Comparison of ENCODE assay signal across 36 cellular contexts in the genomic region with DNA sequence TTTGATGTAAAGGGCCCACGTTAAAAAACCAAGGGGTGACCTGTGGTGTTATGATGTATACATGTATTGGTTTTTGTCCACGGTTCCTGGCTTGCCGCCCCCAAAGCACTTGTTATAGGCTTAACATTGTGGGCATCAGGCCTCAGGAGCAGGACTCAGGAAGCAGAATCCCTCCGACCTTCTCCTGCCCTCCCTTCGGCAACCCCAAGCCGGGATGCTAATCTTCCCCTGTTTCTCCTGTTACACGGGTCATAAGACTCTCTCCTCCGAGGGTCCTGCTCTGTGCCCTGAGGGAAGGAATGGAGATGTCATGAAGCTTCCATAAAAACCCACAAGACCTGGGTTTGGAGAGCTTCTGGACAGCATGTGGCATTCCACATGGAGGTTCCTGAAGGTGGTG.
"Had no signal": no experiment of that assay in that cellular context is flagged by ENCODE, and none has a peak within 500 bp of the region (broad histone marks: within the 10 kb centered on the region; RNA-seq: fewer than 3 reads in every experiment).

No MANE protein-coding gene starts in this region.

- ATAC-seq: activated CD8-positive, alpha-beta T cell treated with anti-CD3 and anti-CD28 coated beads for 36 hours; activated naive CD4-positive, alpha-beta T cell treated with anti-CD3 and anti-CD28 coated beads, Interleukin-2, amount 50 U/mL, for 72 hours; activated T-cell treated with anti-CD3 and anti-CD28 coated beads, Interleukin-2, amount 50 U/mL, for 4 hours; activated T-cell treated with anti-CD3 and anti-CD28 coated beads, Interleukin-2, amount 50 U/mL, for 72 hours; activated T-helper 17 cell treated with anti-CD3 and anti-CD28 coated beads, Interleukin-2, amount 50 U/mL, for 72 hours; body of pancreas had no signal

- H3K27ac ChIP-seq: adrenal gland, body of pancreas, brain microvascular endothelial cell, breast epithelium, VCaP had no signal

- H3K27ac Mint-ChIP-seq: activated B cell treated with CpG ODN at 0.5 μM for 24 hours; activated CD4-positive, alpha-beta memory T cell treated with anti-CD3 and anti-CD28 coated beads for 36 hours; activated CD4-positive, alpha-beta T cell treated with anti-CD3 and anti-CD28 coated beads, Interleukin-2, amount 10 ng/mL, durations not matched to agents 24 days and 14 days; activated CD8-positive, alpha-beta T cell treated with anti-CD3 and anti-CD28 coated beads for 36 hours; activated naive CD4-positive, alpha-beta T cell treated with anti-CD3 and anti-CD28 coated beads for 36 hours; activated naive CD4-positive, alpha-beta T cell treated with anti-CD3 and anti-CD28 coated beads, Interleukin-2, amount 50 U/mL, for 72 hours; activated naive CD8-positive, alpha-beta T cell treated with anti-CD3 and anti-CD28 coated beads for 36 hours; activated T-cell treated with anti-CD3 and anti-CD28 coated beads, Interleukin-2, amount 50 U/mL, for 72 hours; activated T-helper 1 cell treated with anti-CD3 and anti-CD28 coated beads, Interleukin-12 subunit alpha, Interleukin-12 subunit beta, Interleukin-2, Interleukin-4 antibody, amounts not matched to agents 30 ng/mL and 10 ng/mL and 1 ng/mL, durations not matched to agents 14 hours and 24 hours and 36 hours; activated T-helper 17 cell treated with anti-CD3 and anti-CD28 coated beads, Interleukin-2, amount 50 U/mL, for 72 hours; T-helper 1 cell treated with Interleukin-12 subunit alpha and Interleukin-12 subunit beta and Interleukin-4 antibody, amounts not matched to agents 30 μg/mL and 1 μg/mL, for 36 hours; T-helper 2 cell treated with Interferon-gamma antibody and Interleukin-4, amounts not matched to agents 5 μg/mL and 100 μg/mL, for 36 hours had no signal

- H3K9me3 ChIP-seq: adrenal gland, body of pancreas, breast epithelium had no signal

- H3K9me3 Mint-ChIP-seq: activated B cell treated with CpG ODN at 0.5 μM for 24 hours; activated CD4-positive, alpha-beta memory T cell treated with anti-CD3 and anti-CD28 coated beads for 36 hours; activated CD4-positive, alpha-beta T cell treated with anti-CD3 and anti-CD28 coated beads, Interleukin-2, amount 10 ng/mL, durations not matched to agents 24 days and 14 days; activated CD8-positive, alpha-beta T cell treated with anti-CD3 and anti-CD28 coated beads for 36 hours; activated naive CD4-positive, alpha-beta T cell treated with anti-CD3 and anti-CD28 coated beads for 36 hours; activated naive CD4-positive, alpha-beta T cell treated with anti-CD3 and anti-CD28 coated beads, Interleukin-2, amount 50 U/mL, for 72 hours; activated naive CD8-positive, alpha-beta T cell treated with anti-CD3 and anti-CD28 coated beads for 36 hours; activated T-cell treated with anti-CD3 and anti-CD28 coated beads, Interleukin-2, amount 50 U/mL, for 4 hours; activated T-cell treated with anti-CD3 and anti-CD28 coated beads, Interleukin-2, amount 50 U/mL, for 72 hours; activated T-helper 1 cell treated with anti-CD3 and anti-CD28 coated beads, Interleukin-12 subunit alpha, Interleukin-12 subunit beta, Interleukin-2, Interleukin-4 antibody, amounts not matched to agents 30 ng/mL and 10 ng/mL and 1 ng/mL, durations not matched to agents 14 hours and 24 hours and 36 hours; activated T-helper 17 cell treated with anti-CD3 and anti-CD28 coated beads, Interleukin-2, amount 50 U/mL, for 72 hours; central memory CD8-positive, alpha-beta T cell; T-helper 1 cell treated with Interleukin-12 subunit alpha and Interleukin-12 subunit beta and Interleukin-4 antibody, amounts not matched to agents 30 μg/mL and 1 μg/mL, for 36 hours; T-helper 2 cell treated with Interferon-gamma antibody and Interleukin-4, amounts not matched to agents 5 μg/mL and 100 μg/mL, for 36 hours had no signal

- H3K36me3 ChIP-seq: adrenal gland, brain microvascular endothelial cell, breast epithelium had no signal

- H3K27me3 Mint-ChIP-seq: activated naive CD8-positive, alpha-beta T cell treated with anti-CD3 and anti-CD28 coated beads for 36 hours had no signal

- H3K4me1 Mint-ChIP-seq: activated B cell treated with CpG ODN at 0.5 μM for 24 hours; activated T-helper 17 cell treated with anti-CD3 and anti-CD28 coated beads, Interleukin-2, amount 50 U/mL, for 72 hours had no signal

- H3K4me3 ChIP-seq: adrenal gland, body of pancreas, breast epithelium had no signal

- H3K27me3 ChIP-seq: adrenal gland, body of pancreas, breast epithelium had no signal

- H3K4me3 Mint-ChIP-seq: activated B cell treated with CpG ODN at 0.5 μM for 24 hours; activated CD4-positive, alpha-beta memory T cell treated with anti-CD3 and anti-CD28 coated beads for 36 hours; activated CD4-positive, alpha-beta T cell treated with anti-CD3 and anti-CD28 coated beads, Interleukin-2, amount 10 ng/mL, durations not matched to agents 24 days and 14 days; activated CD8-positive, alpha-beta T cell treated with anti-CD3 and anti-CD28 coated beads for 36 hours; activated naive CD4-positive, alpha-beta T cell treated with anti-CD3 and anti-CD28 coated beads for 36 hours; activated naive CD8-positive, alpha-beta T cell treated with anti-CD3 and anti-CD28 coated beads for 36 hours; activated T-cell treated with anti-CD3 and anti-CD28 coated beads, Interleukin-2, amount 50 U/mL, for 4 hours; activated T-cell treated with anti-CD3 and anti-CD28 coated beads, Interleukin-2, amount 50 U/mL, for 72 hours; activated T-helper 1 cell treated with anti-CD3 and anti-CD28 coated beads, Interleukin-12 subunit alpha, Interleukin-12 subunit beta, Interleukin-2, Interleukin-4 antibody, amounts not matched to agents 30 ng/mL and 10 ng/mL and 1 ng/mL, durations not matched to agents 14 hours and 24 hours and 36 hours; activated T-helper 17 cell treated with anti-CD3 and anti-CD28 coated beads, Interleukin-2, amount 50 U/mL, for 72 hours; central memory CD8-positive, alpha-beta T cell; T-helper 1 cell treated with Interleukin-12 subunit alpha and Interleukin-12 subunit beta and Interleukin-4 antibody, amounts not matched to agents 30 μg/mL and 1 μg/mL, for 36 hours; T-helper 2 cell treated with Interferon-gamma antibody and Interleukin-4, amounts not matched to agents 5 μg/mL and 100 μg/mL, for 36 hours had no signal

- DNase-seq: activated B cell treated with CpG ODN at 0.5 μM for 24 hours; activated CD4-positive, alpha-beta memory T cell treated with anti-CD3 and anti-CD28 coated beads for 36 hours; activated CD4-positive, alpha-beta T cell treated with anti-CD3 and anti-CD28 coated beads for 4 hours; activated CD4-positive, alpha-beta T cell treated with anti-CD3 and anti-CD28 coated beads, Interleukin-2, amount 10 ng/mL, durations not matched to agents 24 days and 14 days; activated CD4-positive, alpha-beta T cell treated with anti-CD3 and anti-CD28 coated beads, Interleukin-2, amount 50 U/mL, for 1 hour; activated CD4-positive, alpha-beta T cell treated with anti-CD3 and anti-CD28 coated beads, Interleukin-2, amount 50 U/mL, for 4 hours; activated CD4-positive, CD25-positive, alpha-beta regulatory T cell treated with anti-CD3 and anti-CD28 coated beads, Interleukin-2, amount 50 U/mL, for 72 hours; activated CD8-positive, alpha-beta memory T cell treated with anti-CD3 and anti-CD28 coated beads, Interleukin-2, amount 50 U/mL, for 4 hours; activated CD8-positive, alpha-beta T cell treated with anti-CD3 and anti-CD28 coated beads for 36 hours; activated effector memory CD4-positive, alpha-beta T cell treated with anti-CD3 and anti-CD28 coated beads, Interleukin-2, amount 50 U/mL, for 16 hours; activated gamma-delta T cell treated with Interleukin-2 at 50 U/mL for 16 hours; activated naive CD4-positive, alpha-beta T cell; activated naive CD4-positive, alpha-beta T cell treated with anti-CD3 and anti-CD28 coated beads for 36 hours; activated naive CD4-positive, alpha-beta T cell treated with anti-CD3 and anti-CD28 coated beads, Interleukin-2, amount 50 U/mL, for 16 hours; activated naive CD8-positive, alpha-beta T cell treated with anti-CD3 and anti-CD28 coated beads for 36 hours; activated T-cell treated with anti-CD3 and anti-CD28 coated beads for 4 hours; activated T-cell treated with anti-CD3 and anti-CD28 coated beads, Interleukin-2, amount 50 U/mL, for 1 hour; activated T-cell treated with anti-CD3 and anti-CD28 coated beads, Interleukin-2, amount 50 U/mL, for 4 hours; activated T-cell treated with anti-CD3 and anti-CD28 coated beads, Interleukin-2, amount 50 U/mL, for 72 hours; amniotic stem cell; aorta; body of pancreas; brain microvascular endothelial cell; caudate nucleus; T-helper 1 cell; T-helper 2 cell; T-helper 9 cell had no signal

- H3K36me3 Mint-ChIP-seq: activated CD4-positive, alpha-beta memory T cell treated with anti-CD3 and anti-CD28 coated beads for 36 hours; activated naive CD4-positive, alpha-beta T cell treated with anti-CD3 and anti-CD28 coated beads, Interleukin-2, amount 50 U/mL, for 72 hours; activated naive CD8-positive, alpha-beta T cell treated with anti-CD3 and anti-CD28 coated beads for 36 hours had no signal

- H3K4me1 ChIP-seq: adrenal gland, body of pancreas, breast epithelium had no signal
